ENCODE assay signal across 26 cellular contexts in genomic region chr11:17414992-17415391, GRCh38. TPM values are rescaled to one million over a fixed set of nuclear protein-coding genes. Genes with fewer than 3 reads are reported as not detected.
"Had no signal": no experiment of that assay in that cellular context is flagged by ENCODE, and none has a peak within 500 bp of the region (broad histone marks: within the 10 kb centered on the region; RNA-seq: fewer than 3 reads in every experiment).

No MANE protein-coding gene starts in this region.

- H3K36me3 Mint-ChIP-seq: stimulated activated naive B cell treated with anti-CD40 and anti-IgM and Interleukin-4, amounts not matched to agents 10 μg/mL and 1 μg/mL and 100 μg/mL, for 72 hours; T-cell had no signal

- H3K4me1 Mint-ChIP-seq: stimulated activated naive B cell treated with anti-CD40 and anti-IgM and Interleukin-4, amounts not matched to agents 10 μg/mL and 1 μg/mL and 100 μg/mL, for 72 hours had no signal

- H3K4me2 ChIP-seq: smooth muscle cell had no signal

- ATAC-seq: activated CD4-positive, CD25-positive, alpha-beta regulatory T cell treated with anti-CD3 and anti-CD28 coated beads, Interleukin-2, amount 50 U/mL, for 24 hours; foreskin keratinocyte; left lobe of liver; T-cell had no signal

- H3K9me3 ChIP-seq: esophagus muscularis mucosa, heart right ventricle, mucosa of descending colon, ovary, prostate gland, sigmoid colon, suprapubic skin, tibial artery had no signal

- H3K4me3 ChIP-seq: esophagus muscularis mucosa, heart right ventricle, mucosa of descending colon, ovary, prostate gland, sigmoid colon, smooth muscle cell, suprapubic skin, tibial artery had no signal

- H3K27ac ChIP-seq: esophagus muscularis mucosa, foreskin keratinocyte, ovary, prostate gland, sigmoid colon, suprapubic skin, tibial artery, WERI-Rb-1 had no signal

- H3K36me3 ChIP-seq: esophagus muscularis mucosa, heart right ventricle, ovary, prostate gland, sigmoid colon, suprapubic skin, tibial artery, WERI-Rb-1 had no signal

- H3K27ac Mint-ChIP-seq: activated naive CD4-positive, alpha-beta T cell treated with anti-CD3 and anti-CD28 coated beads for 36 hours; nephron; stimulated activated naive B cell treated with anti-CD40 and anti-IgM and Interleukin-4, amounts not matched to agents 10 μg/mL and 1 μg/mL and 100 μg/mL, for 72 hours had no signal

- H3K4me3 Mint-ChIP-seq: activated naive CD4-positive, alpha-beta T cell treated with anti-CD3 and anti-CD28 coated beads for 36 hours; nephron; stimulated activated naive B cell treated with anti-CD40 and anti-IgM and Interleukin-4, amounts not matched to agents 10 μg/mL and 1 μg/mL and 100 μg/mL, for 72 hours; T-cell had no signal

- DNase-seq: activated CD8-positive, alpha-beta memory T cell treated with anti-CD3 and anti-CD28 coated beads for 24 hours; activated effector memory CD4-positive, alpha-beta T cell treated with Interleukin-2 at 50 U/mL for 16 hours; activated naive CD4-positive, alpha-beta T cell treated with anti-CD3 and anti-CD28 coated beads for 36 hours; dermis blood vessel endothelial cell; effector CD4-positive, alpha-beta T cell; foreskin keratinocyte; kidney glomerular epithelial cell; ovary; sigmoid colon; stimulated activated CD4-positive, alpha-beta T cell treated with anti-CD3 and anti-CD28 coated beads, Interleukin-15, amount 100 ng/mL, for 24 hours; stimulated activated CD4-positive, alpha-beta T cell treated with anti-CD3 and anti-CD28 coated beads, Interleukin-2, amount 100 ng/mL, for 24 hours; stimulated activated naive B cell treated with anti-CD40 and anti-IgM and Interleukin-4, amounts not matched to agents 10 μg/mL and 1 μg/mL and 100 μg/mL, for 72 hours; T-cell; tibial artery; WERI-Rb-1 had no signal

- H3K9me3 Mint-ChIP-seq: activated CD4-positive, alpha-beta T cell treated with anti-CD3 and anti-CD28 coated beads, Interleukin-2, amount 10 ng/mL, durations not matched to agents 24 days and 14 days; activated naive CD4-positive, alpha-beta T cell treated with anti-CD3 and anti-CD28 coated beads for 36 hours; nephron; stimulated activated naive B cell treated with anti-CD40 and anti-IgM and Interleukin-4, amounts not matched to agents 10 μg/mL and 1 μg/mL and 100 μg/mL, for 72 hours; T-cell had no signal

- H3K27me3 ChIP-seq: ovary had no signal

- H3K4me1 ChIP-seq: foreskin keratinocyte, sigmoid colon, suprapubic skin, tibial artery had no signal

RNA-seq across cellular contexts. Expression of gene KCNJ11, which starts 26.5 kb away (rescaled TPM):
- total RNA-seq: glomerular endothelial cell, smooth muscle cell had no signal
- polyA plus RNA-seq: foreskin keratinocyte, smooth muscle cell had no signal
